Comparison of ENCODE assay signal across 8 cellular contexts in genomic region chr19:47047931-47048399, GRCh38.
DNase-seq lines count a peak whose midpoint lies in the region; ATAC-seq and TF ChIP-seq lines count a peak whose summit lies in the region.

No MANE protein-coding gene starts in this region.

- peaks cover 18% of the 10 kb centered on the region for H3K79me2 ChIP-seq in OCI-LY3 (ENCODE audit: low read length)

- DNase-seq in CMK (ENCODE audit: low read depth) (peak; percentile 89), activated T-cell treated with anti-CD3 and anti-CD28 coated beads for 4 hours (peak; percentile 35), erythroblast (lab: John Stamatoyannopoulos, UW) (peak; percentile 88 to 91)
- DNase-seq in stimulated activated CD8-positive, alpha-beta memory T cell treated with anti-CD3 and anti-CD28 coated beads, Interleukin-4, amount 100 ng/mL, for 48 hours: peak; percentile 86

- H3K27ac ChIP-seq in HUES6 (ENCODE audit: low read depth, low read length) (no peak overlapping the region; the same call in 1 of the 2 replicates), OCI-LY3 (ENCODE audit: low read length) (peak overlapping the region; percentile 5; the same call in 1 of the 2 replicates), mucosa of rectum (ENCODE audit: low read depth in 2 of 2, low read length in 2 of 2) (peak overlapping the region; percentile 58 to 67)

- no peaks in the 10 kb centered on the region for H4K20me1 ChIP-seq in OCI-LY3 (ENCODE audit: insufficient read depth, low read length)

- H3K36me3 ChIP-seq in HUES6 (ENCODE audit: control insufficient read depth, insufficient read depth, low read length): peaks cover 4% of the 10 kb centered on the region; the same call in 1 of the 2 replicates
- H3K36me3 ChIP-seq in OCI-LY3 (replicated peaks; ENCODE audit: low read depth, low read length): peaks cover 3% of the 10 kb centered on the region
- H3K36me3 ChIP-seq in mucosa of rectum (ENCODE audit: control insufficient read depth in 2 of 2, insufficient read depth in 2 of 2, low read length in 2 of 2): no peaks in the 10 kb centered on the region

- H3K9me3 ChIP-seq in HUES6 (ENCODE audit: control insufficient read depth, insufficient read depth, low read depth, low read length) (no peaks in the 10 kb centered on the region), OCI-LY3 (ENCODE audit: insufficient read depth, low read length) (no peaks in the 10 kb centered on the region), mucosa of rectum (ENCODE audit: control insufficient read depth in 2 of 2, low read length in 2 of 2) (no peaks in the 10 kb centered on the region)

- peak overlapping the region; percentile 64 for H3K4me2 ChIP-seq in OCI-LY3 (ENCODE audit: low read length)

- TF ChIP-seq POLR2A in erythroblast (IDR thresholded peaks at IDR 0.05; ENCODE audit: low read length): no peak

- peak; percentile 46 for ATAC-seq in GM21360 (IDR thresholded peaks at IDR 0.05; ENCODE audit: unreplicated experiment)

- peak overlapping the region; percentile 84 for H3K4me3 ChIP-seq in HUES6 (ENCODE audit: low read depth, low read length)
- H3K4me3 ChIP-seq in OCI-LY3 (ENCODE audit: low read length): peak overlapping the region; percentile 82
- H3K4me3 ChIP-seq in mucosa of rectum (ENCODE audit: low read length in 2 of 2): peak overlapping the region; percentile 79 to 84

- H3K27me3 ChIP-seq in HUES6 (ENCODE audit: control insufficient read depth, insufficient read depth, low read length): no peaks in the 10 kb centered on the region
- no peaks in the 10 kb centered on the region for H3K27me3 ChIP-seq in OCI-LY3 (ENCODE audit: low read depth, low read length)
- H3K27me3 ChIP-seq in mucosa of rectum (ENCODE audit: control insufficient read depth in 2 of 2, insufficient read depth in 2 of 2, low read length in 2 of 2): no peaks in the 10 kb centered on the region

- H3K9ac ChIP-seq in HUES6 (ENCODE audit: low read length) (peak overlapping the region; percentile 73), OCI-LY3 (ENCODE audit: low read length) (peak overlapping the region; percentile 74), mucosa of rectum (ENCODE audit: low read depth in 1 of 2, low read length in 2 of 2) (peak overlapping the region; percentile 52 to 72)

- TF ChIP-seq CTCF in OCI-LY3 (IDR thresholded peaks at IDR 0.05; ENCODE audit: low read depth, low read length): no peak

- H3K4me1 ChIP-seq in HUES6 (ENCODE audit: control insufficient read depth, insufficient read depth, low read length) (peaks cover 4% of the 10 kb centered on the region; the same call in 1 of the 2 replicates), OCI-LY3 (ENCODE audit: low read length) (peaks cover 8% of the 10 kb centered on the region), mucosa of rectum (ENCODE audit: control insufficient read depth in 2 of 2, insufficient read depth in 2 of 2, low read length in 2 of 2) (peaks cover 0 to 3% of the 10 kb centered on the region in 2 donors)

- H2AFZ ChIP-seq in OCI-LY3 (ENCODE audit: low read depth, low read length): peak overlapping the region; percentile 61; the same call in 1 of the 2 replicates

Comparison
In these comparisons a context has a peak if more than half of its experiments do, and no peak if none do; other contexts are left out.
1. DNase-seq: peak in every context shown above with its lines; median percentile 90 in erythroblast; 89 in CMK; 86 in stimulated activated CD8-positive, alpha-beta memory T cell treated with anti-CD3 and anti-CD28 coated beads, Interleukin-4, amount 100 ng/mL, for 48 hours; 35 in activated T-cell treated with anti-CD3 and anti-CD28 coated beads for 4 hours.